In genomic region chr13:64339373-64340063, GRCh38 we compare ENCODE assay signal across 29 cellular contexts.
"Had no signal": no experiment of that assay in that cellular context is flagged by ENCODE, and none has a peak within 500 bp of the region (broad histone marks: within the 10 kb centered on the region; RNA-seq: fewer than 3 reads in every experiment).

No MANE protein-coding gene starts in this region.

- H3K4me2 ChIP-seq: hepatocyte, smooth muscle cell had no signal

- H3K4me3 ChIP-seq: coronary artery, esophagus muscularis mucosa, gastroesophageal sphincter, heart left ventricle, hepatocyte, lung, smooth muscle cell, suprapubic skin, transverse colon, upper lobe of right lung, uterus had no signal

- H3K27me3 ChIP-seq: esophagus muscularis mucosa, foreskin keratinocyte, gastroesophageal sphincter, heart left ventricle, hepatocyte, neutrophil, suprapubic skin, transverse colon, upper lobe of right lung, uterus had no signal

- H3K36me3 Mint-ChIP-seq: memory B cell, natural killer cell had no signal

- H3K27me3 Mint-ChIP-seq: memory B cell; progenitor cell of endocrine pancreas; stimulated activated naive CD8-positive, alpha-beta T cell treated with anti-CD3 and anti-CD28 coated beads, Interleukin-15, amount 100 ng/mL, for 72 hours had no signal

- DNase-seq: dermis blood vessel endothelial cell; effector memory CD4-positive, alpha-beta T cell; heart left ventricle; kidney; natural killer cell; stimulated activated CD4-positive, alpha-beta T cell treated with anti-CD3 and anti-CD28 coated beads, Interleukin-12 subunit alpha, Interleukin-12 subunit beta, amount 100 ng/mL, for 4 hours; stimulated activated CD4-positive, alpha-beta T cell treated with anti-CD3 and anti-CD28 coated beads, Interleukin-1b, Interleukin-23, amount 100 ng/mL, for 48 hours; stimulated activated CD4-positive, alpha-beta T cell treated with anti-CD3 and anti-CD28 coated beads, Interleukin-4, amount 100 ng/mL, for 1 hour; stimulated activated CD8-positive, alpha-beta memory T cell treated with anti-CD3 and anti-CD28 coated beads, Interleukin-4, amount 100 ng/mL, for 48 hours; stimulated activated naive CD4-positive, alpha-beta T cell; stimulated activated naive CD8-positive, alpha-beta T cell treated with anti-CD3 and anti-CD28 coated beads, Interleukin-15, amount 100 ng/mL, for 72 hours; transverse colon; upper lobe of right lung; uterus had no signal

- H3K27ac ChIP-seq: coronary artery, esophagus muscularis mucosa, foreskin keratinocyte, gastroesophageal sphincter, heart left ventricle, hepatocyte, neutrophil, parathyroid adenoma, suprapubic skin, transverse colon, upper lobe of right lung, uterus had no signal

- H3K9me3 ChIP-seq: neutrophil, suprapubic skin, upper lobe of right lung, uterus had no signal

- H3K36me3 ChIP-seq: esophagus muscularis mucosa, gastroesophageal sphincter, heart left ventricle, neutrophil, suprapubic skin, transverse colon, upper lobe of right lung, uterus had no signal

- H3K79me2 ChIP-seq: hepatocyte, parathyroid adenoma had no signal

- H3K9ac ChIP-seq: parathyroid adenoma had no signal

- H3K4me3 Mint-ChIP-seq: memory B cell; natural killer cell; stimulated activated naive CD8-positive, alpha-beta T cell treated with anti-CD3 and anti-CD28 coated beads, Interleukin-15, amount 100 ng/mL, for 72 hours had no signal

- H3K4me1 ChIP-seq: esophagus muscularis mucosa, foreskin keratinocyte, gastroesophageal sphincter, heart left ventricle, parathyroid adenoma, suprapubic skin, transverse colon, upper lobe of right lung, uterus had no signal

- FAIRE-seq: endothelial cell of umbilical vein, kidney had no signal

- H3K4me1 Mint-ChIP-seq: memory B cell; natural killer cell; stimulated activated naive CD8-positive, alpha-beta T cell treated with anti-CD3 and anti-CD28 coated beads, Interleukin-15, amount 100 ng/mL, for 72 hours had no signal

- ATAC-seq: foreskin keratinocyte; gastroesophageal sphincter; heart left ventricle; left lobe of liver; natural killer cell; sciatic nerve; stimulated activated naive CD8-positive, alpha-beta T cell treated with anti-CD3 and anti-CD28 coated beads, Interleukin-15, amount 100 ng/mL, for 72 hours; upper lobe of right lung had no signal

- H3K27ac Mint-ChIP-seq: memory B cell; natural killer cell; progenitor cell of endocrine pancreas; stimulated activated naive CD8-positive, alpha-beta T cell treated with anti-CD3 and anti-CD28 coated beads, Interleukin-15, amount 100 ng/mL, for 72 hours had no signal

- H2AFZ ChIP-seq: hepatocyte, parathyroid adenoma had no signal
